In genomic region chr20:3472105-3472504, GRCh38 we compare ENCODE assay signal across 7 cellular contexts. TPM values are rescaled to one million over a fixed set of nuclear protein-coding genes. Genes with fewer than 3 reads are reported as not detected.
DNase-seq lines count a peak whose midpoint lies in the region; ATAC-seq and TF ChIP-seq lines count a peak whose summit lies in the region.

No MANE protein-coding gene starts in this region.

- H3K36me3 Mint-ChIP-seq in HFFc6 (ENCODE audit: low read depth): no peaks in the 10 kb centered on the region
- H3K36me3 Mint-ChIP-seq in activated B cell treated with CpG ODN at 0.5 μM for 24 hours (ENCODE audit: low read depth): peaks cover 3% of the 10 kb centered on the region

- peak overlapping the region; percentile 91 for H3K4me3 Mint-ChIP-seq in HFFc6
- H3K4me3 Mint-ChIP-seq in activated B cell treated with CpG ODN at 0.5 μM for 24 hours: peak overlapping the region; percentile 93

- no peak for DNase-seq in HFFc6
- no peak for DNase-seq in activated B cell treated with CpG ODN at 0.5 μM for 24 hours
- no peak for DNase-seq in spleen
- no peak for DNase-seq in dedifferentiated amniotic fluid mesenchymal stem cell (ENCODE audit: extremely low spot score)
- DNase-seq in NCI-H1930 (lab: John Stamatoyannopoulos, UW): no peak

- H3K9me3 ChIP-seq in spleen: no peaks in the 10 kb centered on the region

- no peak for TF ChIP-seq CTCF in HFFc6 (IDR thresholded peaks at IDR 0.05)
- TF ChIP-seq CTCF in activated B cell treated with CpG ODN at 0.5 μM for 24 hours (IDR thresholded peaks at IDR 0.05): no peak
- no peak for TF ChIP-seq CTCF in spleen (IDR thresholded peaks at IDR 0.05 in 8 of 11, conservative IDR thresholded peaks at IDR 0.05 in 3 of 11)

- peak overlapping the region; percentile 86 for H3K4me3 ChIP-seq in iPS-11a (ENCODE audit: low read depth, low read length)
- H3K4me3 ChIP-seq in spleen: peak overlapping the region; percentile 76 to 100 (median 96)

- CTCF ChIA-PET in activated B cell treated with CpG ODN at 0.5 μM for 24 hours (lab: Charles Lee): no interaction called here

- H3K4me1 ChIP-seq in spleen: peaks cover 22 to 49% (median 30%) of the 10 kb centered on the region in 6 donors

- H3K27me3 Mint-ChIP-seq in HFFc6 (ENCODE audit: insufficient read depth): peaks cover 3% of the 10 kb centered on the region
- H3K27me3 Mint-ChIP-seq in activated B cell treated with CpG ODN at 0.5 μM for 24 hours: no peaks in the 10 kb centered on the region

- no peak for TF ChIP-seq POLR2A in spleen (IDR thresholded peaks at IDR 0.05)

- no peaks in the 10 kb centered on the region for H3K27me3 ChIP-seq in spleen (replicated peaks in 1 of 7)

- H3K9me3 Mint-ChIP-seq in HFFc6 (no peaks in the 10 kb centered on the region), activated B cell treated with CpG ODN at 0.5 μM for 24 hours (no peaks in the 10 kb centered on the region)

- no peak overlapping the region for H3K27ac ChIP-seq in spleen

- no peaks in the 10 kb centered on the region for H3K36me3 ChIP-seq in spleen

- ATAC-seq in activated B cell treated with CpG ODN at 0.5 μM for 24 hours (ENCODE audit: low read depth) (no peak), GM18907 (IDR thresholded peaks at IDR 0.05; ENCODE audit: unreplicated experiment) (no peak)

- POLR2A ChIA-PET in activated B cell treated with CpG ODN at 0.5 μM for 24 hours (lab: Charles Lee): no interaction called here

- WGBS in spleen, 5 donors: 80 to 83% (median 81%) methylated on average over 3 of the region's 3 CpGs

- H3K27ac Mint-ChIP-seq in HFFc6: no peak overlapping the region
- no peak overlapping the region for H3K27ac Mint-ChIP-seq in activated B cell treated with CpG ODN at 0.5 μM for 24 hours

- H3K4me1 Mint-ChIP-seq in HFFc6 (ENCODE audit: low read depth) (peaks cover 26% of the 10 kb centered on the region), activated B cell treated with CpG ODN at 0.5 μM for 24 hours (peaks cover 32% of the 10 kb centered on the region)

- intact Hi-C loops in activated B cell treated with CpG ODN at 0.5 μM for 24 hours (cut with micrococcal nuclease): loop anchor here (5.0 kb wide), 3 partner anchors 265 to 965 kb away; partner anchors contain the start of genes ADISSP, ITPA and ZNF343
- intact Hi-C loops in spleen (cut with DNase I; ENCODE audit: low total_unique reads): no loop called here

RNA-seq across cellular contexts. Expression of gene ATRN, which starts 1.3 kb away (rescaled TPM):
- total RNA-seq in HFFc6 (2021; fragmentation: NEBNext Ultra II Directional; extraction: Animal tissue kit (Norgen Biotek cat#: 25700)): 10 to 100 TPM; 27.5 to 33.0 (median 29.6) TPM
- total RNA-seq in activated B cell treated with CpG ODN at 0.5 μM for 24 hours: 11.5 and 13.0 TPM in 2 replicates
- total RNA-seq in spleen: 10 to 100 TPM; 24.6 to 49.9 (median 31.1) TPM
- 1 to 10 TPM; 1.8 to 2.9 (median 2.0) TPM for polyA plus RNA-seq in spleen
